ENCODE assay signal across 19 cellular contexts in genomic region chr10:63677001-63677400, GRCh38.
DNase-seq lines count a peak whose midpoint lies in the region; ATAC-seq and TF ChIP-seq lines count a peak whose summit lies in the region.
"Had no signal": no experiment of that assay in that cellular context is flagged by ENCODE, and none has a peak within 500 bp of the region (broad histone marks: within the 10 kb centered on the region; RNA-seq: fewer than 3 reads in every experiment).

No MANE protein-coding gene starts in this region.

- H3K4me3 ChIP-seq in GM12865 (ENCODE audit: low read depth, low read length), result no peak overlapping the region
- H3K4me3 ChIP-seq in parathyroid adenoma (ENCODE audit: low read depth, low read length), result no peak overlapping the region
- H3K4me3 ChIP-seq: A549, K562 had no signal

- H3K27ac ChIP-seq in parathyroid adenoma, result no peak overlapping the region
- H3K27ac ChIP-seq: 22Rv1, A549, C4-2B had no signal

- H3K79me2 ChIP-seq in parathyroid adenoma, result no peaks in the 10 kb centered on the region

- ATAC-seq in GM18868 (IDR thresholded peaks at IDR 0.05; ENCODE audit: unreplicated experiment), result peak; percentile 70
- ATAC-seq in HG02870 (IDR thresholded peaks at IDR 0.05; ENCODE audit: unreplicated experiment), result peak; percentile 61
- no peak for ATAC-seq in esophagus mucosa
- ATAC-seq: A549, K562 had no signal

- H3K27ac Mint-ChIP-seq in CD14-positive monocyte, result no peak overlapping the region
- H3K27ac Mint-ChIP-seq: CD4-positive, alpha-beta memory T cell had no signal

- no peaks in the 10 kb centered on the region for H3K27me3 ChIP-seq in parathyroid adenoma (ENCODE audit: control insufficient read depth, insufficient read depth, low read length)

- intact Hi-C loops in CD14-positive monocyte (cut with micrococcal nuclease), result no loop called here

- peaks cover 7% of the 10 kb centered on the region for H3K4me1 ChIP-seq in parathyroid adenoma
- H3K4me1 ChIP-seq: A549 had no signal

- TF ChIP-seq CTCF in GM12865 (IDR thresholded peaks at IDR 0.05; ENCODE audit: insufficient read depth, low read depth, low read length, missing control alignments) (no peak), parathyroid adenoma (IDR thresholded peaks at IDR 0.05) (no peak), CD14-positive monocyte (IDR thresholded peaks at IDR 0.05) (no peak)

- DNase-seq in GM12865 (ENCODE audit: low read depth) (peak; percentile 10), G401 (ENCODE audit: low spot score) (no peak), CD14-positive monocyte (ENCODE audit: low spot score) (no peak)
- DNase-seq: AML-193; CD4-positive, alpha-beta memory T cell; DMS153; DMS79; GF-D8; GOT3; H7; IMR-90 had no signal

- H3K4me2 ChIP-seq in parathyroid adenoma (ENCODE audit: low read length), result no peak overlapping the region
- H3K4me2 ChIP-seq: A549 had no signal

- no peak overlapping the region for H3K4me3 Mint-ChIP-seq in CD14-positive monocyte
- H3K4me3 Mint-ChIP-seq: CD4-positive, alpha-beta memory T cell had no signal

- peaks cover 0 to 3% (median 0%) of the 10 kb centered on the region in 7 donors for H3K9me3 Mint-ChIP-seq in CD14-positive monocyte
- H3K9me3 Mint-ChIP-seq: CD4-positive, alpha-beta memory T cell had no signal

- no peaks in the 10 kb centered on the region for H3K36me3 ChIP-seq in parathyroid adenoma (ENCODE audit: control insufficient read depth, insufficient read depth, low read length)

- H3K4me1 Mint-ChIP-seq in CD14-positive monocyte, result peaks cover 5% of the 10 kb centered on the region
- H3K4me1 Mint-ChIP-seq: CD4-positive, alpha-beta memory T cell had no signal

- no peaks in the 10 kb centered on the region for H3K36me3 Mint-ChIP-seq in CD14-positive monocyte
- H3K36me3 Mint-ChIP-seq: CD4-positive, alpha-beta memory T cell had no signal

- no peaks in the 10 kb centered on the region for H3K9me3 ChIP-seq in parathyroid adenoma (ENCODE audit: control insufficient read depth, low read length)
- H3K9me3 ChIP-seq: A549 had no signal

- H3K9ac ChIP-seq in parathyroid adenoma, result no peak overlapping the region

- peak overlapping the region; percentile 43 for H2AFZ ChIP-seq in parathyroid adenoma

- peaks cover 0 to 1% (median 0%) of the 10 kb centered on the region in 3 donors for H3K27me3 Mint-ChIP-seq in CD14-positive monocyte (ENCODE audit: low read depth in 3 of 3)

- in situ Hi-C loops in G401 (cut with HindIII; ENCODE audit: low sequenced_read_pairs), result no loop called here
